ENCODE assay signal across 1 cellular context in genomic region chr12:132835076-132835870, GRCh38.
TF ChIP-seq lines count a peak whose summit lies in the region.

No MANE protein-coding gene starts in this region.

TF ChIP-seq in SK-N-SH treated with all-trans-retinoic acid at 6 μM for 48 hours, 23 proteins besides CTCF, POLR2A, EP300 and RAD21 (continued from another document):
- TF ChIP-seq TSHZ2 (CRISPR knock-in tag; IDR thresholded peaks at IDR 0.05) (no peak), TCF4 (CRISPR knock-in tag; IDR thresholded peaks at IDR 0.05; ENCODE audit: borderline replicate concordance) (no peak), POU6F1 (CRISPR knock-in tag; IDR thresholded peaks at IDR 0.05; ENCODE audit: borderline replicate concordance, low read depth) (no peak), ESRRG (CRISPR knock-in tag; IDR thresholded peaks at IDR 0.05) (no peak), CSDC2 (CRISPR knock-in tag; IDR thresholded peaks at IDR 0.05) (no peak), ZFP30 (CRISPR knock-in tag; IDR thresholded peaks at IDR 0.05) (no peak), ZNF8 (CRISPR knock-in tag; IDR thresholded peaks at IDR 0.05) (no peak), SNAI2 (CRISPR knock-in tag; IDR thresholded peaks at IDR 0.05) (no peak), BACH2 (CRISPR knock-in tag; IDR thresholded peaks at IDR 0.05; ENCODE audit: borderline replicate concordance) (no peak), ISL1 (CRISPR knock-in tag; IDR thresholded peaks at IDR 0.05) (no peak), CREB5 (CRISPR knock-in tag; IDR thresholded peaks at IDR 0.05; ENCODE audit: low read depth) (no peak), ZC3H10 (CRISPR knock-in tag; IDR thresholded peaks at IDR 0.05) (no peak), ZNF70 (CRISPR knock-in tag; IDR thresholded peaks at IDR 0.05) (no peak)
TF ChIP-seq in SK-N-SH treated with all-trans-retinoic acid at 6 μM for 48 hours: peak in this region for 0.
